ENCODE assay signal across 9 cellular contexts in the genomic region with DNA sequence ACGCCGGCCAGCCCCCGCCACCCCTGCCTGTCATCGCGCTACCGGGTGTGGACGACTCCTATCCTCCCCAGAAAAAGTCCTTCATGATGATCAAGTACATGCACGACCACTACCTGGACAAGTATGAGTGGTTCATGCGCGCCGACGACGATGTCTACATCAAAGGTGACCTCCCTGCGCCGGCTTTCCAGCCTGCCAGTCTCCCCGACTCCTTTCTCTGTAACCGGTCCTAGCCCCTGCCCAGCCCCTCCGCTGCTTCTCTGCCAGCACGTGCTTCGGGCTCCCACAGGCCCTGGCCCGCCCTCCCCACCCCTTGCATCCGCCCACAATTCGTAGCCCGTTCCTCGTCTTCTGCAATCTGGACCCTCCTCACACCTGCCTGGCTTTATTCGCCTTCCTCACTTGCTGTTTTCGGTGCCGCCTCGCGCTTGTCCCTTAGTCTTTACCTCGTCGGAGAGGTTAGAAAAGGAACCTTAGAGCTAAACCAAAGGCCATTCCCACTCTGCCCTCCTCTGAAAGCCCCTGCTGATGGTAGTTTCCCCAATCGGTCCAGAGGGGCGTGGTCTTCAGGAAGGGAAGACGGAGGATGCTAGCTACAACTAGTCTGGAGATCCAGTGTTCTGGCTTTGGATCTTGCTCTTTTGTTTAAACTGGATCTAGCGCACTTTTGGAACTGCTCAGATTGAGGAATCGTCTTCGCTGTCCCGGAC. TPM values are rescaled to one million over a fixed set of nuclear protein-coding genes. Genes with fewer than 3 reads are reported as not detected.
DNase-seq lines count a peak whose midpoint lies in the region; ATAC-seq and TF ChIP-seq lines count a peak whose summit lies in the region.
"Had no signal": no experiment of that assay in that cellular context is flagged by ENCODE, and none has a peak within 500 bp of the region (broad histone marks: within the 10 kb centered on the region; RNA-seq: fewer than 3 reads in every experiment).

No MANE protein-coding gene starts in this region.

- 0 to 1% methylated on average over 39 of the region's 39 CpGs for WGBS in heart right ventricle, 2 donors
- WGBS in psoas muscle, 3 donors, result 0 to 1% (median 1%) methylated on average over 37 to 39 of the region's 39 CpGs

- CTCF ChIA-PET in activated CD8-positive, alpha-beta T cell treated with anti-CD3 and anti-CD28 coated beads, Interleukin-2, amount 10 ng/mL, durations not matched to agents 7 days and 5 days (lab: Charles Lee), result no interaction called here

- peaks cover 13% of the 10 kb centered on the region for H3K4me1 Mint-ChIP-seq in activated CD8-positive, alpha-beta T cell treated with anti-CD3 and anti-CD28 coated beads, Interleukin-2, amount 10 ng/mL, durations not matched to agents 7 days and 5 days (ENCODE audit: low read depth)

- H3K9me3 ChIP-seq in heart right ventricle (no peaks in the 10 kb centered on the region), psoas muscle (no peaks in the 10 kb centered on the region)

- no peaks in the 10 kb centered on the region for H3K9me3 Mint-ChIP-seq in activated CD8-positive, alpha-beta T cell treated with anti-CD3 and anti-CD28 coated beads, Interleukin-2, amount 10 ng/mL, durations not matched to agents 7 days and 5 days (ENCODE audit: insufficient read depth)

- H3K27ac Mint-ChIP-seq in activated CD8-positive, alpha-beta T cell treated with anti-CD3 and anti-CD28 coated beads, Interleukin-2, amount 10 ng/mL, durations not matched to agents 7 days and 5 days, result no peak overlapping the region

- no peak for ATAC-seq in activated CD8-positive, alpha-beta T cell treated with anti-CD3 and anti-CD28 coated beads, Interleukin-2, amount 10 ng/mL, durations not matched to agents 7 days and 5 days
- ATAC-seq in heart right ventricle, result no peak
- no peak for ATAC-seq in psoas muscle
- no peak for ATAC-seq in GM18861 (IDR thresholded peaks at IDR 0.05; ENCODE audit: unreplicated experiment)

- intact Hi-C loops in heart right ventricle (cut with DNase I), result loop anchor here in 5 of 10 donors (5.0 to 10.0 kb wide), 4 partner anchors 239 to 1509 kb away; no protein-coding TSS in a partner anchor
- intact Hi-C loops in psoas muscle (cut with DNase I), result loop anchor here in 1 of 2 donors (10.0 kb wide), 2 partner anchors 239 to 1209 kb away; no protein-coding TSS in a partner anchor

- peaks cover 38% of the 10 kb centered on the region for H3K27me3 Mint-ChIP-seq in activated CD8-positive, alpha-beta T cell treated with anti-CD3 and anti-CD28 coated beads, Interleukin-2, amount 10 ng/mL, durations not matched to agents 7 days and 5 days (ENCODE audit: low read depth)

- peak; percentile 22 for DNase-seq in NCI-H2171 treated with DMSO at 0.1 percent for 48 hours (lab: John Stamatoyannopoulos, UW)
- no peak for DNase-seq in NCI-H2171 (lab: John Stamatoyannopoulos, UW)
- no peak for DNase-seq in activated CD8-positive, alpha-beta T cell treated with anti-CD3 and anti-CD28 coated beads, Interleukin-2, amount 10 ng/mL, durations not matched to agents 7 days and 5 days
- peak in 1 of 2 donors; percentile 13 for DNase-seq in heart right ventricle
- DNase-seq in psoas muscle, result peak; percentile 21 to 46
- no peak for DNase-seq in NCI-H524 (lab: John Stamatoyannopoulos, UW)
- DNase-seq in NCI-H1694 (lab: John Stamatoyannopoulos, UW), result no peak

- H3K4me1 ChIP-seq in heart right ventricle (peaks cover 0 to 27% (median 19%) of the 10 kb centered on the region in 9 donors), psoas muscle (peaks cover 13% of the 10 kb centered on the region)

- H3K27me3 ChIP-seq in heart right ventricle, result peaks cover 0 to 61% (median 0%) of the 10 kb centered on the region in 7 donors
- H3K27me3 ChIP-seq in psoas muscle (ENCODE audit: insufficient read depth in 3 of 3, low read length in 2 of 3), result no peaks in the 10 kb centered on the region

- H3K4me3 ChIP-seq in heart right ventricle (peak overlapping the region; percentile 51 to 89 (median 74)), psoas muscle (peak overlapping the region; percentile 74)

- H3K27ac ChIP-seq in heart right ventricle, result peak overlapping the region in 4 of 10 donors; percentile 67 to 84 (median 78)
- H3K27ac ChIP-seq in psoas muscle, result no peak overlapping the region

- no peak for TF ChIP-seq CTCF in heart right ventricle (IDR thresholded peaks at IDR 0.05)
- no peak for TF ChIP-seq CTCF in psoas muscle (IDR thresholded peaks at IDR 0.05)

- peak overlapping the region; percentile 59 for H3K4me3 Mint-ChIP-seq in activated CD8-positive, alpha-beta T cell treated with anti-CD3 and anti-CD28 coated beads, Interleukin-2, amount 10 ng/mL, durations not matched to agents 7 days and 5 days

- POLR2A ChIA-PET in activated CD8-positive, alpha-beta T cell treated with anti-CD3 and anti-CD28 coated beads, Interleukin-2, amount 10 ng/mL, durations not matched to agents 7 days and 5 days (lab: Charles Lee), result no interaction called here

- peaks cover 0 to 11% (median 0%) of the 10 kb centered on the region in 9 donors for H3K36me3 ChIP-seq in heart right ventricle
- H3K36me3 ChIP-seq in psoas muscle (ENCODE audit: insufficient read depth in 1 of 2, low read depth in 1 of 2), result no peaks in the 10 kb centered on the region

- H3K36me3 Mint-ChIP-seq in activated CD8-positive, alpha-beta T cell treated with anti-CD3 and anti-CD28 coated beads, Interleukin-2, amount 10 ng/mL, durations not matched to agents 7 days and 5 days (ENCODE audit: low read depth), result no peaks in the 10 kb centered on the region

RNA-seq across cellular contexts. Expression of gene CHSY3, which starts 1.4 kb away (rescaled TPM):
- not detected for total RNA-seq in activated CD8-positive, alpha-beta T cell treated with anti-CD3 and anti-CD28 coated beads, Interleukin-2, amount 10 ng/mL, durations not matched to agents 7 days and 5 days
- 1 to 10 TPM in 6 of 10 donors, under 1 TPM in 4; 0.47 to 1.6 (median 1.1) TPM for total RNA-seq in heart right ventricle
- under 1 TPM; 0.15 to 0.64 TPM for polyA plus RNA-seq in heart right ventricle
- 1 to 10 TPM in 2 of 4 donors, under 1 TPM in 2; 0.49 to 2.9 (median 1.7) TPM for total RNA-seq in psoas muscle
- polyA plus RNA-seq in psoas muscle, result under 1 TPM; 0.33 to 0.67 (median 0.46) TPM
- total RNA-seq: T-helper 2 cell treated with Interferon-gamma antibody and Interleukin-4, amounts not matched to agents 100 ng/mL and 5 ng/mL, for 36 hours had no signal

Comparison
In these comparisons a context has a peak if more than half of its experiments do, and no peak if none do; other contexts are left out.
1. DNase-seq: peak in NCI-H2171 treated with DMSO at 0.1 percent for 48 hours (single experiment) and psoas muscle (2 of 2); none in NCI-H2171 (single experiment), activated CD8-positive, alpha-beta T cell treated with anti-CD3 and anti-CD28 coated beads, Interleukin-2, amount 10 ng/mL, durations not matched to agents 7 days and 5 days (single experiment), NCI-H524 (0 of 2) and NCI-H1694 (single experiment).